In genomic region chr5:172911628-172911880, GRCh38 we compare ENCODE assay signal across 14 cellular contexts. TPM values are rescaled to one million over a fixed set of nuclear protein-coding genes. Genes with fewer than 3 reads are reported as not detected.
DNase-seq lines count a peak whose midpoint lies in the region; ATAC-seq and TF ChIP-seq lines count a peak whose summit lies in the region.
"Had no signal": no experiment of that assay in that cellular context is flagged by ENCODE, and none has a peak within 500 bp of the region (broad histone marks: within the 10 kb centered on the region; RNA-seq: fewer than 3 reads in every experiment).

No MANE protein-coding gene starts in this region.

- peaks cover 37% of the 10 kb centered on the region for H3K36me3 Mint-ChIP-seq in Calu3 (ENCODE audit: insufficient read depth, unreplicated experiment)
- H3K36me3 Mint-ChIP-seq in stimulated activated memory B cell treated with anti-CD40 and anti-IgM and Interleukin-4, amounts not matched to agents 10 μg/mL and 1 μg/mL and 100 μg/mL, for 72 hours = peaks cover 24% of the 10 kb centered on the region
- peaks cover 0 to 32% (median 7%) of the 10 kb centered on the region in 5 donors for H3K36me3 Mint-ChIP-seq in naive thymus-derived CD4-positive, alpha-beta T cell
- H3K36me3 Mint-ChIP-seq: activated CD8-positive, alpha-beta memory T cell treated with anti-CD3 and anti-CD28 coated beads, Interleukin-2, amount 10 ng/mL, durations not matched to agents 7 days and 5 days had no signal

- WGBS in lung, 2 donors = 58 to 61% methylated on average over 2 of the region's 2 CpGs

- intact Hi-C loops in Calu3 (cut with micrococcal nuclease; ENCODE audit: unreplicated experiment) (loop anchor here (1.0 kb wide), 1 partner anchor 195 kb away; no protein-coding TSS in a partner anchor), ascending aorta (cut with DNase I) (loop anchor here (1.0 kb wide), 1 partner anchor 9 kb away; no protein-coding TSS in a partner anchor)
- intact Hi-C loops in naive thymus-derived CD4-positive, alpha-beta T cell (cut with micrococcal nuclease) = loop anchor here in 1 of 2 donors (1.0 kb wide), 1 partner anchor 195 kb away; no protein-coding TSS in a partner anchor

- BruUV-seq in Calu3 (replicated peaks; lab: Mats Ljungman, UMichigan) = no TSS peak

- no peaks in the 10 kb centered on the region for H3K9me3 Mint-ChIP-seq in Calu3 (ENCODE audit: low read depth, unreplicated experiment)
- no peaks in the 10 kb centered on the region for H3K9me3 Mint-ChIP-seq in stimulated activated memory B cell treated with anti-CD40 and anti-IgM and Interleukin-4, amounts not matched to agents 10 μg/mL and 1 μg/mL and 100 μg/mL, for 72 hours
- no peaks in the 10 kb centered on the region for H3K9me3 Mint-ChIP-seq in naive thymus-derived CD4-positive, alpha-beta T cell
- H3K9me3 Mint-ChIP-seq: type B pancreatic cell had no signal

- H3K27me3 Mint-ChIP-seq in Calu3 (ENCODE audit: unreplicated experiment) = no peaks in the 10 kb centered on the region
- no peaks in the 10 kb centered on the region for H3K27me3 Mint-ChIP-seq in stimulated activated memory B cell treated with anti-CD40 and anti-IgM and Interleukin-4, amounts not matched to agents 10 μg/mL and 1 μg/mL and 100 μg/mL, for 72 hours
- H3K27me3 Mint-ChIP-seq in naive thymus-derived CD4-positive, alpha-beta T cell = no peaks in the 10 kb centered on the region
- H3K27me3 Mint-ChIP-seq: activated CD8-positive, alpha-beta memory T cell treated with anti-CD3 and anti-CD28 coated beads, Interleukin-2, amount 10 ng/mL, durations not matched to agents 7 days and 5 days; type B pancreatic cell had no signal

- ATAC-seq in lung (ENCODE audit: insufficient read depth, low FRiP score) (no peak), HG02642 (IDR thresholded peaks at IDR 0.05; ENCODE audit: poor library complexity, unreplicated experiment) (no peak)
- no peak for ATAC-seq in stimulated activated memory B cell treated with anti-CD40 and anti-IgM and Interleukin-4, amounts not matched to agents 10 μg/mL and 1 μg/mL and 100 μg/mL, for 72 hours
- no peak for ATAC-seq in naive thymus-derived CD4-positive, alpha-beta T cell

- H3K4me1 ChIP-seq in ascending aorta (peaks cover 25 to 42% of the 10 kb centered on the region in 2 donors), lung (ENCODE audit: control insufficient read depth in 2 of 2, insufficient read depth in 2 of 2, low read length in 2 of 2) (peaks cover 0 to 6% of the 10 kb centered on the region in 2 donors)
- H3K4me1 ChIP-seq in naive thymus-derived CD4-positive, alpha-beta T cell (ENCODE audit: control insufficient read depth in 2 of 2, insufficient read depth in 2 of 2, low read length in 2 of 2) = no peaks in the 10 kb centered on the region

- POLR2A ChIA-PET in naive thymus-derived CD4-positive, alpha-beta T cell (lab: Charles Lee) = no interaction called here

- DNase-seq in Calu3 (no peak), ascending aorta (ENCODE audit: low spot score in 2 of 2) (no peak), lung (ENCODE audit: low spot score) (no peak), NCI-H1092 treated with DMSO at 0.1 percent for 48 hours (lab: John Stamatoyannopoulos, UW) (no peak)
- no peak for DNase-seq in stimulated activated CD4-positive, alpha-beta T cell treated with anti-CD3 and anti-CD28 coated beads, Interleukin-12 subunit alpha, Interleukin-12 subunit beta, amount 100 ng/mL, for 4 hours
- DNase-seq in naive thymus-derived CD4-positive, alpha-beta T cell = no peak
- DNase-seq: activated CD8-positive, alpha-beta memory T cell treated with anti-CD3 and anti-CD28 coated beads, Interleukin-2, amount 10 ng/mL, durations not matched to agents 7 days and 5 days; activated naive CD4-positive, alpha-beta T cell treated with Interleukin-2 at 50 U/mL for 16 hours; hippocampal formation; NCI-H1092 had no signal

- H3K27me3 ChIP-seq in ascending aorta = no peaks in the 10 kb centered on the region
- no peaks in the 10 kb centered on the region for H3K27me3 ChIP-seq in lung (ENCODE audit: control insufficient read depth, insufficient read depth)
- H3K27me3 ChIP-seq in naive thymus-derived CD4-positive, alpha-beta T cell (ENCODE audit: control insufficient read depth in 2 of 2, insufficient read depth in 2 of 2, low read length in 2 of 2) = no peaks in the 10 kb centered on the region
- H3K27me3 ChIP-seq: cardiac muscle cell had no signal

- peak overlapping the region; percentile 36 for H3K27ac Mint-ChIP-seq in Calu3 (ENCODE audit: unreplicated experiment)
- peak overlapping the region; percentile 79 for H3K27ac Mint-ChIP-seq in stimulated activated memory B cell treated with anti-CD40 and anti-IgM and Interleukin-4, amounts not matched to agents 10 μg/mL and 1 μg/mL and 100 μg/mL, for 72 hours
- no peak overlapping the region for H3K27ac Mint-ChIP-seq in naive thymus-derived CD4-positive, alpha-beta T cell
- H3K27ac Mint-ChIP-seq: activated CD8-positive, alpha-beta memory T cell treated with anti-CD3 and anti-CD28 coated beads, Interleukin-2, amount 10 ng/mL, durations not matched to agents 7 days and 5 days; type B pancreatic cell had no signal

- H3K4me3 Mint-ChIP-seq in Calu3 (ENCODE audit: low read depth, unreplicated experiment) = no peak overlapping the region
- no peak overlapping the region for H3K4me3 Mint-ChIP-seq in stimulated activated memory B cell treated with anti-CD40 and anti-IgM and Interleukin-4, amounts not matched to agents 10 μg/mL and 1 μg/mL and 100 μg/mL, for 72 hours
- no peak overlapping the region for H3K4me3 Mint-ChIP-seq in naive thymus-derived CD4-positive, alpha-beta T cell
- H3K4me3 Mint-ChIP-seq: activated CD8-positive, alpha-beta memory T cell treated with anti-CD3 and anti-CD28 coated beads, Interleukin-2, amount 10 ng/mL, durations not matched to agents 7 days and 5 days; type B pancreatic cell had no signal

- H3K36me3 ChIP-seq in ascending aorta (peaks cover 22 to 38% of the 10 kb centered on the region in 2 donors), lung (ENCODE audit: control insufficient read depth in 2 of 2, insufficient read depth in 2 of 2, low read length in 2 of 2) (peaks cover 0 to 24% of the 10 kb centered on the region in 2 donors)
- peaks cover 0 to 47% (median 4%) of the 10 kb centered on the region in 3 experiments for H3K36me3 ChIP-seq in naive thymus-derived CD4-positive, alpha-beta T cell (ENCODE audit: control insufficient read depth in 2 of 3, insufficient read depth in 3 of 3, low read length in 3 of 3)

- TF ChIP-seq CTCF in Calu3 (IDR thresholded peaks at IDR 0.05; ENCODE audit: unreplicated experiment) (no peak), ascending aorta (IDR thresholded peaks at IDR 0.05) (no peak), lung (IDR thresholded peaks at IDR 0.05; ENCODE audit: control extremely low read depth, extremely low read depth) (no peak)

- no peaks in the 10 kb centered on the region for H3K4me1 Mint-ChIP-seq in Calu3 (ENCODE audit: low read depth, unreplicated experiment)
- H3K4me1 Mint-ChIP-seq in stimulated activated memory B cell treated with anti-CD40 and anti-IgM and Interleukin-4, amounts not matched to agents 10 μg/mL and 1 μg/mL and 100 μg/mL, for 72 hours = peaks cover 38% of the 10 kb centered on the region
- peaks cover 0 to 3% (median 0%) of the 10 kb centered on the region in 7 donors for H3K4me1 Mint-ChIP-seq in naive thymus-derived CD4-positive, alpha-beta T cell

- no peak overlapping the region for H3K4me3 ChIP-seq in ascending aorta
- H3K4me3 ChIP-seq in lung = no peak overlapping the region
- H3K4me3 ChIP-seq in naive thymus-derived CD4-positive, alpha-beta T cell (ENCODE audit: low read length) = no peak overlapping the region
- H3K4me3 ChIP-seq: cardiac muscle cell had no signal

- CTCF ChIA-PET in Calu3 (lab: Charles Lee) = interaction anchor here (0.6 to 0.9 kb wide), 2 partner anchors 146 to 206 kb away, joined by 4 read pairs; no protein-coding TSS in a partner anchor
- CTCF ChIA-PET in naive thymus-derived CD4-positive, alpha-beta T cell (lab: Charles Lee) = interaction anchor here (1.5 to 1.6 kb wide), 3 partner anchors 20 to 197 kb away, joined by 3 to 6 read pairs (median 4); partner anchors contain the start of gene DUSP1

- H3K9me3 ChIP-seq in ascending aorta (no peaks in the 10 kb centered on the region), lung (ENCODE audit: control insufficient read depth in 2 of 2, insufficient read depth in 1 of 2, low read length in 1 of 2) (no peaks in the 10 kb centered on the region)
- no peaks in the 10 kb centered on the region for H3K9me3 ChIP-seq in naive thymus-derived CD4-positive, alpha-beta T cell (ENCODE audit: control insufficient read depth in 2 of 3, low read length in 3 of 3)

- peak overlapping the region; percentile 96 to 97 for H3K27ac ChIP-seq in ascending aorta
- peak overlapping the region; percentile 30 to 48 for H3K27ac ChIP-seq in lung (ENCODE audit: low read depth in 1 of 2, low read length in 1 of 2)
- H3K27ac ChIP-seq in naive thymus-derived CD4-positive, alpha-beta T cell (ENCODE audit: low read depth, low read length) = no peak overlapping the region
- H3K27ac ChIP-seq: cardiac muscle cell had no signal

RNA-seq across cellular contexts. Expression of gene RPL26L1, which starts 47.7 kb away (rescaled TPM):
- total RNA-seq in Calu3 (2022) (59.4 and 62.7 TPM in 2 replicates), ascending aorta (0.75 TPM), lung (10 to 100 TPM; 29.2 to 33.8 TPM)
- polyA plus RNA-seq in lung = 10 to 100 TPM; 69.3 to 81.1 TPM
- 10 to 100 TPM in 3 of 5 experiments, 1 to 10 TPM in 2; 9.6 to 40.0 (median 12.9) TPM for total RNA-seq in naive thymus-derived CD4-positive, alpha-beta T cell
- 10 to 100 TPM; 29.7 to 37.1 TPM for polyA plus RNA-seq in naive thymus-derived CD4-positive, alpha-beta T cell

Comparison
In these comparisons a context has a peak if more than half of its experiments do, and no peak if none do; other contexts are left out.
1. H3K27ac Mint-ChIP-seq: peak in Calu3 (single experiment) and stimulated activated memory B cell treated with anti-CD40 and anti-IgM and Interleukin-4, amounts not matched to agents 10 μg/mL and 1 μg/mL and 100 μg/mL, for 72 hours (single experiment); none in naive thymus-derived CD4-positive, alpha-beta T cell (0 of 9).